ENCODE assay signal across 8 cellular contexts in the genomic region with DNA sequence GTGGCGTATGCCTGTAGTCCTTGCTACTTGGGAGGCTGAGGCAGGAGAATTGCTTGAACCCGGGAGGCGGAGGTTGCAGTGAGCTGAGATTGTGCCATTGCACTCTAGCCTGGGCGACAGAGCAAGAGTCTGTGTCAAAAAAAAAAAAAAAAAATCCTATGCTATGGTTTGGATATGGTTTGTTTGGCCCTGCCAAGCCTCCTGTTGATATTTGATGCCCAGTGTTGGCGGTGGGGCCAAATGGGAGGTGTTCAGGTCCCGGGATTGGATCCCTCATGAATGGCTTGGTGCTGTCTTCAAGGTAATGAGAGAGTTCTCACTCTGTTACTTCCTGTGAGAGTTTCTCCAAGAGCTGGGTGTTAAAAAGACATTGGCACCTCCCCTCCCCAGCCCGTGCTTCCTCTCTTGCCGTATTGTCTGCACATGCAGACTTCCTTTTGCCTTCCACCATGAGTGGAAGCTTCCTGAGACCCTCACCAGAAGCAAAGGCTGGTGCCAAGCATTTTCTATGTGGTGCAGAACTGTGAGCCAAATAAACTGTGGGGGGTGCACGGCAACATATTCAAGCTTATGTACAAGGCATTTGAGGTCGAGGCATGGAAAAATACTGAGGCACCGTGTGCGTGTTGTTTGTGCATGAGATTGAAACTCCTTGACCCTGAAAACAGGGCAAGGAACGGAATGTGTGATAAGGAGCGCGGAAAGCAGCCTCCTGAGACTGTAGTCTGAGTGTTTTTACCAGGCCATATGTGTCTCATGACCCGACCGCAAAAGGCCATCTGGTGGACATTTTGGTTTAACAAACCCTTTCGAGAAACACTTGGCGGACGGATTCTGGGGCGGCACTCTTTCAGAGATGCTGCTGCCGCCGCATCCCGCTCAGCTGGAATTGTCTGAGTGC. TPM values are rescaled to one million over a fixed set of nuclear protein-coding genes. Genes with fewer than 3 reads are reported as not detected.
DNase-seq lines count a peak whose midpoint lies in the region; ATAC-seq and TF ChIP-seq lines count a peak whose summit lies in the region.

No MANE protein-coding gene starts in this region.

- H3K9me2 ChIP-seq in GM23248 (ENCODE audit: insufficient read depth): no peaks in the 10 kb centered on the region

- 34 to 47% methylated on average over 21 to 24 of the region's 24 CpGs for WGBS in GM23248 (ENCODE audit: low coverage in 1 of 2, low lambda C conversion rate in 2 of 2, missing lambda C conversion rate in 2 of 2), 2 experiments

- H3K27me3 ChIP-seq in GM23248 (replicated peaks; ENCODE audit: insufficient read depth): no peaks in the 10 kb centered on the region

- peak; percentile 14 for TF ChIP-seq CTCF in type B pancreatic cell (conservative IDR thresholded peaks at IDR 0.05)

- DNase-seq in AG08395 (ENCODE audit: low spot score) (peak; percentile 60), GM23248 (peak; percentile 45), inferior parietal cortex (ENCODE audit: extremely low spot score) (peak; percentile 17), type B pancreatic cell (ENCODE audit: extremely low spot score, unreplicated experiment) (no peak), SIG-M5 (lab: John Stamatoyannopoulos, UW) (no peak)
- DNase-seq in activated gamma-delta T cell treated with anti-CD3 and anti-CD28 coated beads, Interleukin-2, amount 50 U/mL, for 16 hours (ENCODE audit: low read depth): peak; percentile 14

- no peak overlapping the region for H2AFZ ChIP-seq in GM23248

- H3K27ac ChIP-seq in GM23248: no peak overlapping the region

- no peak overlapping the region for H3K27ac Mint-ChIP-seq in type B pancreatic cell

- H3K4me2 ChIP-seq in GM23248 (ENCODE audit: unreplicated experiment): no peak overlapping the region

- no peaks in the 10 kb centered on the region for H3K36me3 ChIP-seq in GM23248 (ENCODE audit: low read depth)

- no peak overlapping the region for H3K4me3 ChIP-seq in GM23248

- no peaks in the 10 kb centered on the region for H4K20me1 ChIP-seq in GM23248 (ENCODE audit: insufficient read depth)

- H3K79me2 ChIP-seq in GM23248 (ENCODE audit: insufficient read depth): no peaks in the 10 kb centered on the region

- no peaks in the 10 kb centered on the region for H3K4me1 ChIP-seq in GM23248 (ENCODE audit: insufficient read depth)

- no peak for ATAC-seq in GM21390 (IDR thresholded peaks at IDR 0.05; ENCODE audit: unreplicated experiment)
- no peak for ATAC-seq in GM19023 (IDR thresholded peaks at IDR 0.05; ENCODE audit: unreplicated experiment)

- H3F3A ChIP-seq in GM23248 (ENCODE audit: insufficient read depth): no peaks in the 10 kb centered on the region

- no peaks in the 10 kb centered on the region for H3K9me3 ChIP-seq in GM23248 (ENCODE audit: low read depth)

- peaks cover 23% of the 10 kb centered on the region for H3K27me3 Mint-ChIP-seq in type B pancreatic cell

- no peak overlapping the region for H3K4me3 Mint-ChIP-seq in type B pancreatic cell

- in situ Hi-C loops in GM23248 (cut with MboI): no loop called here

- H3K36me3 Mint-ChIP-seq in type B pancreatic cell: no peaks in the 10 kb centered on the region

- peaks cover 10% of the 10 kb centered on the region for H3K9me3 Mint-ChIP-seq in type B pancreatic cell

- peaks cover 4% of the 10 kb centered on the region for H3K4me1 Mint-ChIP-seq in type B pancreatic cell (ENCODE audit: unreplicated experiment)

- H3K9ac ChIP-seq in GM23248: no peak overlapping the region

RNA-seq across cellular contexts. Expression of gene SIGLEC9, which starts 7.3 kb away (rescaled TPM):
- not detected in 2 replicates for total RNA-seq in GM23248 (2014; rRNA removed; shearing (Covaris generic))
- not detected in 2 replicates for polyA plus RNA-seq in GM23248 (2016; fragmentation: Nextera tagmentation; extraction: Ambion mirVana)
- not detected in 2 replicates for total RNA-seq in type B pancreatic cell (ENCODE audit: low replicate concordance)

RNA-seq across cellular contexts. Expression of gene SIGLEC7, which starts 10.1 kb away (rescaled TPM):
- total RNA-seq in GM23248 (2014; rRNA removed; shearing (Covaris generic)): not detected in 2 replicates
- polyA plus RNA-seq in GM23248 (2016; fragmentation: Nextera tagmentation; extraction: Ambion mirVana): not detected in 2 replicates
- not detected in 2 replicates for total RNA-seq in type B pancreatic cell (ENCODE audit: low replicate concordance)

RNA-seq across cellular contexts. Expression of gene CTU1, which starts 23.8 kb away (rescaled TPM):
- total RNA-seq in GM23248 (2014; rRNA removed; shearing (Covaris generic)): 9.0 and 11.3 TPM in 2 replicates
- polyA plus RNA-seq in GM23248 (2016; fragmentation: Nextera tagmentation; extraction: Ambion mirVana): 4.2 and 4.4 TPM in 2 replicates
- total RNA-seq in type B pancreatic cell (ENCODE audit: low replicate concordance): 8.4 and 9.3 TPM in 2 replicates

RNA-seq across cellular contexts. Expression of gene KLK14, which starts 49.3 kb away (rescaled TPM):
- total RNA-seq in GM23248 (2014; rRNA removed; shearing (Covaris generic)): not detected in 2 replicates
- not detected in 2 replicates for polyA plus RNA-seq in GM23248 (2016; fragmentation: Nextera tagmentation; extraction: Ambion mirVana)
- total RNA-seq in type B pancreatic cell (ENCODE audit: low replicate concordance): 0.29 and 0.43 TPM in 2 replicates

Comparison
In these comparisons a context has a peak if more than half of its experiments do, and no peak if none do; other contexts are left out.
1. DNase-seq: peak in AG08395 (single experiment), GM23248 (single experiment), activated gamma-delta T cell treated with anti-CD3 and anti-CD28 coated beads, Interleukin-2, amount 50 U/mL, for 16 hours (single experiment) and inferior parietal cortex (single experiment); none in type B pancreatic cell (single experiment) and SIG-M5 (single experiment).